In the genomic region with DNA sequence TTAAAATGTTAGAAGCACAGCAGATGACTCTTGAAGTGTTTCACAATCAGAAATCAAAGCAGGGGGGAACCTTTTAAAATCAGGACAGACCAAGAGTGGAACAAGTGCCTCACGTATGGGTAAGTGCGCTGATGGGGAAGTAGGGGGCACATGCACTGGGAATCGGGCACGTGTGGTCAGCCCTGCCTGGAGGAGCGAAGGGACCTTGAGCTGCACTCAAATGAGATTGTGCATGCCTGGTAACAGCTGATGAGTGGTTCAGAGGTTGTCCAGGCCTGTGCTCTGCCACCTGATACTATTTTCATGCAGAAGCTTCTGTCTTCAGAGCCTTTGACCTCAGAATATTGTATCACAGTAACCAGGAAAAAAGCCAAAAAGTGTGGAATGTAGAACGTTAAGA, we compare ENCODE assay signal across 2 cellular contexts.
TF ChIP-seq lines count a peak whose summit lies in the region.

No MANE protein-coding gene starts in this region.

TF ChIP-seq in HepG2, 621 proteins besides CTCF, POLR2A, EP300 and RAD21:
- TF ChIP-seq ZNF263 (CRISPR knock-in tag; IDR thresholded peaks at IDR 0.05) (no peak), BHLHE40 (IDR thresholded peaks at IDR 0.05; ENCODE audit: low read length) (0 out of 2 replicates have a peak, but pooled peaks have one; percentile 20), RFX5 (IDR thresholded peaks at IDR 0.05; ENCODE audit: low read depth, low read length) (peak; percentile 90), ZNF572 (CRISPR knock-in tag; IDR thresholded peaks at IDR 0.05) (no peak)
- TF ChIP-seq, protein P1, sequence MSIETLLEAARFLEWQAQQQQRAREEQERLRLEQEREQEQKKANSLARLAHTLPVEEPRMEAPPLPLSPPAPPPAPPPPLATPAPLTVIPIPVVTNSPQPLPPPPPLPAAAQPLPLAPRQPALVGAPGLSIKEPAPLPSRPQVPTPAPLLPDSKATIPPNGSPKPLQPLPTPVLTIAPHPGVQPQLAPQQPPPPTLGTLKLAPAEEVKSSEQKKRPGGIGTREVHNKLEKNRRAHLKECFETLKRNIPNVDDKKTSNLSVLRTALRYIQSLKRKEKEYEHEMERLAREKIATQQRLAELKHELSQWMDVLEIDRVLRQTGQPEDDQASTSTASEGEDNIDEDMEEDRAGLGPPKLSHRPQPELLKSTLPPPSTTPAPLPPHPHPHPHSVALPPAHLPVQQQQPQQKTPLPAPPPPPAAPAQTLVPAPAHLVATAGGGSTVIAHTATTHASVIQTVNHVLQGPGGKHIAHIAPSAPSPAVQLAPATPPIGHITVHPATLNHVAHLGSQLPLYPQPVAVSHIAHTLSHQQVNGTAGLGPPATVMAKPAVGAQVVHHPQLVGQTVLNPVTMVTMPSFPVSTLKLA (IDR thresholded peaks at IDR 0.05): peak; percentile 85
- TF ChIP-seq, protein P2, sequence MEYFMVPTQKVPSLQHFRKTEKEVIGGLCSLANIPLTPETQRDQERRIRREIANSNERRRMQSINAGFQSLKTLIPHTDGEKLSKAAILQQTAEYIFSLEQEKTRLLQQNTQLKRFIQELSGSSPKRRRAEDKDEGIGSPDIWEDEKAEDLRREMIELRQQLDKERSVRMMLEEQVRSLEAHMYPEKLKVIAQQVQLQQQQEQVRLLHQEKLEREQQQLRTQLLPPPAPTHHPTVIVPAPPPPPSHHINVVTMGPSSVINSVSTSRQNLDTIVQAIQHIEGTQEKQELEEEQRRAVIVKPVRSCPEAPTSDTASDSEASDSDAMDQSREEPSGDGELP (IDR thresholded peaks at IDR 0.05; ENCODE audit: borderline replicate concordance, low read depth): peak; percentile 44; the same call in 1 of the 2 replicates

TF ChIP-seq in SK-N-SH treated with all-trans-retinoic acid at 6 μM for 48 hours, 23 proteins besides CTCF, POLR2A, EP300 and RAD21:
- no peak for TF ChIP-seq RARB (CRISPR knock-in tag; IDR thresholded peaks at IDR 0.05)
- TF ChIP-seq ISL1 (CRISPR knock-in tag; IDR thresholded peaks at IDR 0.05): no peak
- TF ChIP-seq ZFP3 (CRISPR knock-in tag; IDR thresholded peaks at IDR 0.05): no peak
- TF ChIP-seq, protein P3, sequence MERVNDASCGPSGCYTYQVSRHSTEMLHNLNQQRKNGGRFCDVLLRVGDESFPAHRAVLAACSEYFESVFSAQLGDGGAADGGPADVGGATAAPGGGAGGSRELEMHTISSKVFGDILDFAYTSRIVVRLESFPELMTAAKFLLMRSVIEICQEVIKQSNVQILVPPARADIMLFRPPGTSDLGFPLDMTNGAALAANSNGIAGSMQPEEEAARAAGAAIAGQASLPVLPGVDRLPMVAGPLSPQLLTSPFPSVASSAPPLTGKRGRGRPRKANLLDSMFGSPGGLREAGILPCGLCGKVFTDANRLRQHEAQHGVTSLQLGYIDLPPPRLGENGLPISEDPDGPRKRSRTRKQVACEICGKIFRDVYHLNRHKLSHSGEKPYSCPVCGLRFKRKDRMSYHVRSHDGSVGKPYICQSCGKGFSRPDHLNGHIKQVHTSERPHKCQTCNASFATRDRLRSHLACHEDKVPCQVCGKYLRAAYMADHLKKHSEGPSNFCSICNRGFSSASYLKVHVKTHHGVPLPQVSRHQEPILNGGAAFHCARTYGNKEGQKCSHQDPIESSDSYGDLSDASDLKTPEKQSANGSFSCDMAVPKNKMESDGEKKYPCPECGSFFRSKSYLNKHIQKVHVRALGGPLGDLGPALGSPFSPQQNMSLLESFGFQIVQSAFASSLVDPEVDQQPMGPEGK (CRISPR knock-in tag; IDR thresholded peaks at IDR 0.05; ENCODE audit: borderline replicate concordance): no peak
- TF ChIP-seq BACH2 (CRISPR knock-in tag; IDR thresholded peaks at IDR 0.05; ENCODE audit: borderline replicate concordance): no peak
- TF ChIP-seq, protein P4, sequence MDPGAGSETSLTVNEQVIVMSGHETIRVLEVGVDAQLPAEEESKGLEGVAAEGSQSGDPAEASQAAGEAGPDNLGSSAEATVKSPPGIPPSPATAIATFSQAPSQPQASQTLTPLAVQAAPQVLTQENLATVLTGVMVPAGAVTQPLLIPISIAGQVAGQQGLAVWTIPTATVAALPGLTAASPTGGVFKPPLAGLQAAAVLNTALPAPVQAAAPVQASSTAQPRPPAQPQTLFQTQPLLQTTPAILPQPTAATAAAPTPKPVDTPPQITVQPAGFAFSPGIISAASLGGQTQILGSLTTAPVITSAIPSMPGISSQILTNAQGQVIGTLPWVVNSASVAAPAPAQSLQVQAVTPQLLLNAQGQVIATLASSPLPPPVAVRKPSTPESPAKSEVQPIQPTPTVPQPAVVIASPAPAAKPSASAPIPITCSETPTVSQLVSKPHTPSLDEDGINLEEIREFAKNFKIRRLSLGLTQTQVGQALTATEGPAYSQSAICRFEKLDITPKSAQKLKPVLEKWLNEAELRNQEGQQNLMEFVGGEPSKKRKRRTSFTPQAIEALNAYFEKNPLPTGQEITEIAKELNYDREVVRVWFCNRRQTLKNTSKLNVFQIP (CRISPR knock-in tag; IDR thresholded peaks at IDR 0.05; ENCODE audit: borderline replicate concordance, low read depth): no peak
- TF ChIP-seq, protein P5, sequence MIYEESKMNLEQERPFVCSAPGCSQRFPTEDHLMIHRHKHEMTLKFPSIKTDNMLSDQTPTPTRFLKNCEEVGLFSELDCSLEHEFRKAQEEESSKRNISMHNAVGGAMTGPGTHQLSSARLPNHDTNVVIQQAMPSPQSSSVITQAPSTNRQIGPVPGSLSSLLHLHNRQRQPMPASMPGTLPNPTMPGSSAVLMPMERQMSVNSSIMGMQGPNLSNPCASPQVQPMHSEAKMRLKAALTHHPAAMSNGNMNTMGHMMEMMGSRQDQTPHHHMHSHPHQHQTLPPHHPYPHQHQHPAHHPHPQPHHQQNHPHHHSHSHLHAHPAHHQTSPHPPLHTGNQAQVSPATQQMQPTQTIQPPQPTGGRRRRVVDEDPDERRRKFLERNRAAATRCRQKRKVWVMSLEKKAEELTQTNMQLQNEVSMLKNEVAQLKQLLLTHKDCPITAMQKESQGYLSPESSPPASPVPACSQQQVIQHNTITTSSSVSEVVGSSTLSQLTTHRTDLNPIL (CRISPR knock-in tag; IDR thresholded peaks at IDR 0.05; ENCODE audit: low read depth): no peak
- TF ChIP-seq ZFP30 (CRISPR knock-in tag; IDR thresholded peaks at IDR 0.05): no peak
- TF ChIP-seq PPARA (CRISPR knock-in tag; IDR thresholded peaks at IDR 0.05; ENCODE audit: borderline replicate concordance): no peak
- TF ChIP-seq ARNTL (CRISPR knock-in tag; IDR thresholded peaks at IDR 0.05; ENCODE audit: borderline replicate concordance, low read depth): no peak
- no peak for TF ChIP-seq OSR1 (CRISPR knock-in tag; IDR thresholded peaks at IDR 0.05)
